ENCODE assay signal across 1 cellular context in the genomic region with DNA sequence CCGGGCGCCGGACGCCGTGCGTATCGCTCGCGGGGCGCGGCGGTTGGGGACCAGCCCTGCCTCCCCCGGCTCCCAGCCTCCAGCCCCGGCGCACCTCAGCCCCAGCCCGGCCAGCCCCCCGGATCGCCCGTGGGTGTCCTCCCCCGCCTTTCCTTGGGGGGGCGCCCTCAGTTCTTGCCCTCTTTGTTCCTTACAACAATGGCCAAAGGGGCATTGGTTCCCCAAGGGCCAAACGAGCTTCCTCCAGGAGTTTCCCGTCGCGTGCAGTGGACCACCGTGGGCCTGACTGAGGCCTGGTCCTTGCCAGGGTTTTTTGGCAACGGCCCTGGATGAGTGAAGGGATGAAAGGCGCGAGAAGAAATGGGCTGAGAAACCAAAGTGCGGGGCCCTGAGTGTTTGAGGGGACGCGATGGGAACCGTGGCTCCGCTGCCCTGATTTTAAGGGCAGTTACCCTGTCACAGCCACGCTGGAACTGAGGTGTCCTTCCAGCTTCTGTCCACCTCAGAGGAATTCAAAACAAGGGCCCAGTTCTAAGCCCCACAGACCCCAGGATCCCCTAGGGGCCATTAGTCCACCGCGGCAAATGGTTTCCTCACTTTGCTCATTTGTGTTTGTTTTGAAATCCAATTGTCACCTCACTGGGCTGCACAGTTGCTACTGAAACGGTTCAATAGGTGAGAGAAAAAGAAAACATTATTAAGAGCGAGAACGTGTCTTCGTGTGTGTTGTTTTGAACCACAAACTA.
A peak's percentile ranks its signal among the peaks of the same experiment; 100 is the strongest.
TF ChIP-seq lines count a peak whose summit lies in the region.

No MANE protein-coding gene starts in this region.

TF ChIP-seq in HEK293, 187 proteins besides CTCF, POLR2A, EP300 and RAD21 (continued from another document and continues in another):
- TF ChIP-seq AEBP2 (tag by site-specific recombination; IDR thresholded peaks at IDR 0.05; ENCODE audit: borderline replicate concordance) (no peak), KLF8 (tag by site-specific recombination; IDR thresholded peaks at IDR 0.05) (peak; percentile 36; the same call in 1 of the 2 replicates), ZNF596 (tag by site-specific recombination; IDR thresholded peaks at IDR 0.05) (no peak), ZNF792 (tag by site-specific recombination; IDR thresholded peaks at IDR 0.05) (no peak), ZIC2 (tag by site-specific recombination; IDR thresholded peaks at IDR 0.05) (no peak), ZNF76 (tag by site-specific recombination; IDR thresholded peaks at IDR 0.05; ENCODE audit: borderline replicate concordance, low read depth) (no peak; the same call in 1 of the 2 replicates), ZBTB6 (tag by site-specific recombination; IDR thresholded peaks at IDR 0.05) (no peak), ZNF335 (tag by site-specific recombination; conservative IDR thresholded peaks at IDR 0.05) (peak; percentile 46), ZNF747 (tag by site-specific recombination; IDR thresholded peaks at IDR 0.05) (no peak), ZBTB21 (tag by site-specific recombination; IDR thresholded peaks at IDR 0.05) (no peak), PRDM2 (tag by site-specific recombination; IDR thresholded peaks at IDR 0.05; ENCODE audit: borderline replicate concordance) (no peak), HOXD13 (CRISPR knock-in tag; IDR thresholded peaks at IDR 0.05; ENCODE audit: borderline replicate concordance) (no peak), ZEB2 (tag by site-specific recombination; IDR thresholded peaks at IDR 0.05) (no peak), ZNF548 (tag by site-specific recombination; IDR thresholded peaks at IDR 0.05) (no peak), ZNF530 (tag by site-specific recombination; IDR thresholded peaks at IDR 0.05; ENCODE audit: low read depth) (no peak), ZNF248 (tag by site-specific recombination; IDR thresholded peaks at IDR 0.05) (no peak), ZNF2 (tag by site-specific recombination; IDR thresholded peaks at IDR 0.05) (peak; percentile 67; the same call in 1 of the 2 replicates), ZNF211 (tag by site-specific recombination; IDR thresholded peaks at IDR 0.05; ENCODE audit: low read depth) (no peak), KLF1 (tag by site-specific recombination; IDR thresholded peaks at IDR 0.05) (no peak), ZNF561 (tag by site-specific recombination; IDR thresholded peaks at IDR 0.05; ENCODE audit: borderline replicate concordance) (peak; percentile 21; the same call in 1 of the 2 replicates), ZSCAN5A (tag by site-specific recombination; IDR thresholded peaks at IDR 0.05) (no peak), FEZF1 (tag by site-specific recombination; IDR thresholded peaks at IDR 0.05) (0 out of 2 replicates have a peak, but pooled peaks have one; percentile 13), ZBTB17 (tag by site-specific recombination; IDR thresholded peaks at IDR 0.05) (0 out of 2 replicates have a peak, but pooled peaks have one; percentile 29), ZBTB1 (tag by site-specific recombination; IDR thresholded peaks at IDR 0.05) (no peak), ZNF10 (tag by site-specific recombination; IDR thresholded peaks at IDR 0.05) (no peak), WT1 (tag by site-specific recombination; IDR thresholded peaks at IDR 0.05) (no peak), ZNF571 (tag by site-specific recombination; IDR thresholded peaks at IDR 0.05) (no peak), ZNF239 (tag by site-specific recombination; IDR thresholded peaks at IDR 0.05) (no peak), ZNF621 (tag by site-specific recombination; IDR thresholded peaks at IDR 0.05) (no peak), ZNF791 (tag by site-specific recombination; IDR thresholded peaks at IDR 0.05) (no peak), ZSCAN30 (tag by site-specific recombination; IDR thresholded peaks at IDR 0.05) (peak; percentile 47), ZNF580 (tag by site-specific recombination; IDR thresholded peaks at IDR 0.05) (peak; percentile 47; the same call in 1 of the 2 replicates), ZNF423 (tag by site-specific recombination; IDR thresholded peaks at IDR 0.05) (0 out of 2 replicates have a peak, but pooled peaks have one; percentile 34), ZBTB20 (tag by site-specific recombination; IDR thresholded peaks at IDR 0.05) (peak; percentile 77), RBAK (tag by site-specific recombination; IDR thresholded peaks at IDR 0.05) (no peak), ZNF366 (tag by site-specific recombination; conservative IDR thresholded peaks at IDR 0.05) (0 out of 2 replicates have a peak, but pooled peaks have one; percentile 9), ZNF658 (tag by site-specific recombination; IDR thresholded peaks at IDR 0.05) (no peak), ZNF16 (tag by site-specific recombination; IDR thresholded peaks at IDR 0.05; ENCODE audit: low read depth) (no peak), ZNF280C (tag by site-specific recombination; IDR thresholded peaks at IDR 0.05) (no peak), ZNF140 (tag by site-specific recombination; IDR thresholded peaks at IDR 0.05) (no peak), YY1 (tag by site-specific recombination; IDR thresholded peaks at IDR 0.05) (0 out of 2 replicates have a peak, but pooled peaks have one; percentile 11), ZNF777 (tag by site-specific recombination; IDR thresholded peaks at IDR 0.05; ENCODE audit: borderline replicate concordance) (no peak)
- TF ChIP-seq, protein P1, sequence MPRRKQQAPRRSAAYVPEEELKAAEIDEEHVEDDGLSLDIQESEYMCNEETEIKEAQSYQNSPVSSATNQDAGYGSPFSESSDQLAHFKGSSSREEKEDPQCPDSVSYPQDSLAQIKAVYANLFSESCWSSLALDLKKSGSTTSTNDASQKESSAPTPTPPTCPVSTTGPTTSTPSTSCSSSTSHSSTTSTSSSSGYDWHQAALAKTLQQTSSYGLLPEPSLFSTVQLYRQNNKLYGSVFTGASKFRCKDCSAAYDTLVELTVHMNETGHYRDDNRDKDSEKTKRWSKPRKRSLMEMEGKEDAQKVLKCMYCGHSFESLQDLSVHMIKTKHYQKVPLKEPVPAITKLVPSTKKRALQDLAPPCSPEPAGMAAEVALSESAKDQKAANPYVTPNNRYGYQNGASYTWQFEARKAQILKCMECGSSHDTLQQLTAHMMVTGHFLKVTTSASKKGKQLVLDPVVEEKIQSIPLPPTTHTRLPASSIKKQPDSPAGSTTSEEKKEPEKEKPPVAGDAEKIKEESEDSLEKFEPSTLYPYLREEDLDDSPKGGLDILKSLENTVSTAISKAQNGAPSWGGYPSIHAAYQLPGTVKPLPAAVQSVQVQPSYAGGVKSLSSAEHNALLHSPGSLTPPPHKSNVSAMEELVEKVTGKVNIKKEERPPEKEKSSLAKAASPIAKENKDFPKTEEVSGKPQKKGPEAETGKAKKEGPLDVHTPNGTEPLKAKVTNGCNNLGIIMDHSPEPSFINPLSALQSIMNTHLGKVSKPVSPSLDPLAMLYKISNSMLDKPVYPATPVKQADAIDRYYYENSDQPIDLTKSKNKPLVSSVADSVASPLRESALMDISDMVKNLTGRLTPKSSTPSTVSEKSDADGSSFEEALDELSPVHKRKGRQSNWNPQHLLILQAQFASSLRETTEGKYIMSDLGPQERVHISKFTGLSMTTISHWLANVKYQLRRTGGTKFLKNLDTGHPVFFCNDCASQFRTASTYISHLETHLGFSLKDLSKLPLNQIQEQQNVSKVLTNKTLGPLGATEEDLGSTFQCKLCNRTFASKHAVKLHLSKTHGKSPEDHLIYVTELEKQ (tag by site-specific recombination; IDR thresholded peaks at IDR 0.05; ENCODE audit: borderline replicate concordance), result no peak
- TF ChIP-seq, protein P2, sequence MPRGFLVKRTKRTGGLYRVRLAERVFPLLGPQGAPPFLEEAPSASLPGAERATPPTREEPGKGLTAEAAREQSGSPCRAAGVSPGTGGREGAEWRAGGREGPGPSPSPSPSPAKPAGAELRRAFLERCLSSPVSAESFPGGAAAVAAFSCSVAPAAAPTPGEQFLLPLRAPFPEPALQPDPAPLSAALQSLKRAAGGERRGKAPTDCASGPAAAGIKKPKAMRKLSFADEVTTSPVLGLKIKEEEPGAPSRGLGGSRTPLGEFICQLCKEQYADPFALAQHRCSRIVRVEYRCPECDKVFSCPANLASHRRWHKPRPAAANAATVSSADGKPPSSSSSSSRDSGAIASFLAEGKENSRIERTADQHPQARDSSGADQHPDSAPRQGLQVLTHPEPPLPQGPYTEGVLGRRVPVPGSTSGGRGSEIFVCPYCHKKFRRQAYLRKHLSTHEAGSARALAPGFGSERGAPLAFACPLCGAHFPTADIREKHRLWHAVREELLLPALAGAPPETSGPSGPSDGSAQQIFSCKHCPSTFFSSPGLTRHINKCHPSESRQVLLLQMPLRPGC (tag by site-specific recombination; IDR thresholded peaks at IDR 0.05), result no peak
